In the genomic region with DNA sequence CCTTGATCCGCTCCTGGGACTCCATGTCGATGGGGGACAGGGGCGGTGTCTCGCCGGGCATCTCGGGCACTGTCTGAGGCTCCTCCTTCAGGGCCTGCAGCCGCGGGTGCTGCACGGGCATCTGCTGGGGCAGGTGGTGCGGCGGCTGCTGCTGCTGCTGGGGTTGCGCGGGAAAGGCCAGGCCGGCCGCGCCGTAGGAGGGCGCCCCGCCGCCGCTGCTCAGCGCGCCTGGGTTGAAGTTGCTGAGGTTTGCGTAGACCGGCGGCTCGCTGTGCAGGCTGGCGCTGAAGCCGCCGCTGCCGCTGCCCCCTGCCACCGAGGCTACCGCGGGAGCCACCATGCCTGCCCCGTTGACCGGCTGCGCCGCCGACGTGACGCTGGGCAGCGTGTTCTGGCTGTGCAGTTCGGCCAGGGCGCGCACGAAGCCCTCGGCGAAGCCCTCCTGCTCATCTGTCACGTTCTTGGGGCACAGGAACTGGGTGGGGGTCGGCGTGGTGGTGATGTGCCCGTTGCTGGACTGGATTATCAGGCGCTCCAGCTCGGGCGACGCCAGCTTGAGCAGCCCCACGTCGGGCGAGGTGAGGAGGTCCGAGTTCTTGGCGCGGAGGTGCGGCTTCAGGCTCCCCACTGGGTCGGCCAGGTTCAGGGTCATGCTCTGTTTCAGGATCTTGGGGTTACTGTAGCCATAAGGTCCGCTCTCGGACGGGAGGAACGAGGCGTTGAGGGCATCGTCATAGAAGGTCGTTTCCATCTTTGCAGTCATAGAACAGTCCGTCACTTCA, we compare ENCODE assay signal across 8 cellular contexts. TPM values are rescaled to one million over a fixed set of nuclear protein-coding genes. Genes with fewer than 3 reads are reported as not detected.
DNase-seq lines count a peak whose midpoint lies in the region; ATAC-seq and TF ChIP-seq lines count a peak whose summit lies in the region.

No MANE protein-coding gene starts in this region.

- H3K9me3 ChIP-seq in colonic mucosa (no peaks in the 10 kb centered on the region), right lobe of liver (no peaks in the 10 kb centered on the region)

- H3K9ac ChIP-seq in colonic mucosa (ENCODE audit: low read depth in 2 of 2, low read length in 2 of 2): peak overlapping the region; percentile 97 to 99

- intact Hi-C loops in colonic mucosa (cut with DNase I): loop anchor here (5.0 to 10.0 kb wide), 3 partner anchors 120 to 510 kb away; no protein-coding TSS in a partner anchor
- intact Hi-C loops in right lobe of liver (cut with DNase I): no loop called here

- no CpG with 5 or more reads among the region's 72 CpGs for WGBS in right lobe of liver (ENCODE audit: insufficient coverage, low coverage, low lambda C conversion rate, missing lambda C conversion rate)

- peak; percentile 25 for DNase-seq in NCI-H128 (lab: John Stamatoyannopoulos, UW; ENCODE audit: unreplicated experiment)
- peak; percentile 34 to 44 for DNase-seq in activated CD4-positive, alpha-beta T cell treated with anti-CD3 and anti-CD28 coated beads for 24 hours (ENCODE audit: low read depth in 2 of 2)
- peak; percentile 61 for DNase-seq in colonic mucosa
- peak; percentile 62 to 80 (median 77) for DNase-seq in right lobe of liver
- peak; percentile 62 for DNase-seq in stimulated activated CD4-positive, alpha-beta T cell treated with anti-CD3 and anti-CD28 coated beads, Interleukin-4, amount 100 ng/mL, for 1 hour
- no peak for DNase-seq in OCI-M2 (lab: John Stamatoyannopoulos, UW; ENCODE audit: unreplicated experiment)

- peak overlapping the region; percentile 82 for H3K4me3 ChIP-seq in colonic mucosa
- peak overlapping the region; percentile 69 to 84 (median 82) for H3K4me3 ChIP-seq in right lobe of liver

- no peaks in the 10 kb centered on the region for H3K4me1 ChIP-seq in colonic mucosa
- peaks cover 0 to 22% (median 7%) of the 10 kb centered on the region in 4 donors for H3K4me1 ChIP-seq in right lobe of liver

- H3K27ac ChIP-seq in 22Rv1 (peak overlapping the region; percentile 97), colonic mucosa (peak overlapping the region; percentile 99), right lobe of liver (peak overlapping the region; percentile 99 to 100 (median 99))

- no peaks in the 10 kb centered on the region for H3K36me3 ChIP-seq in colonic mucosa
- no peaks in the 10 kb centered on the region for H3K36me3 ChIP-seq in right lobe of liver

- H3K27me3 ChIP-seq in colonic mucosa: no peaks in the 10 kb centered on the region
- H3K27me3 ChIP-seq in right lobe of liver: no peaks in the 10 kb centered on the region

- peak; percentile 16 for ATAC-seq in GM18498 (IDR thresholded peaks at IDR 0.05; ENCODE audit: unreplicated experiment)
- peak in 3 of 4 donors; percentile 1 to 21 (median 12) for ATAC-seq in right lobe of liver

- TF ChIP-seq CTCF in 22Rv1 (IDR thresholded peaks at IDR 0.05): no peak
- TF ChIP-seq CTCF in colonic mucosa (IDR thresholded peaks at IDR 0.05): no peak
- TF ChIP-seq CTCF in right lobe of liver (IDR thresholded peaks at IDR 0.05): peak in 1 of 4 donors; percentile 24

- TF ChIP-seq POLR2A in right lobe of liver (IDR thresholded peaks at IDR 0.05): peak; percentile 64

RNA-seq across cellular contexts. Expression of a gene that starts 1.3 kb away (rescaled TPM):
- total RNA-seq in colonic mucosa (100 to 1,000 TPM in 1 of 2 donors, 10 to 100 TPM in 1; 94.1 to 137 TPM), right lobe of liver (100 to 1,000 TPM in 3 of 6 experiments, 10 to 100 TPM in 2, 1 to 10 TPM in 1; 9.3 to 116 (median 88.1) TPM)
